Comparison of ENCODE assay signal across 12 cellular contexts in genomic region chr2:42906115-42906556, GRCh38.
A peak's percentile ranks its signal among the peaks of the same experiment; 100 is the strongest.
DNase-seq lines count a peak whose midpoint lies in the region; ATAC-seq, FAIRE-seq and TF ChIP-seq lines count a peak whose summit lies in the region.
"Had no signal": no experiment of that assay in that cellular context is flagged by ENCODE, and none has a peak within 500 bp of the region (broad histone marks: within the 10 kb centered on the region; RNA-seq: fewer than 3 reads in every experiment).

No MANE protein-coding gene starts in this region.

- in situ Hi-C loops in GM23248 (cut with MboI), result no loop called here
- in situ Hi-C loops in GM12878 (cut with MboI), result no loop called here

- H3K36me3 ChIP-seq in GM23248 (ENCODE audit: low read depth), result no peaks in the 10 kb centered on the region
- no peaks in the 10 kb centered on the region for H3K36me3 ChIP-seq in GM12878 (ENCODE audit: control insufficient read depth in 2 of 2, insufficient read depth in 2 of 2, low read length in 1 of 2)
- no peaks in the 10 kb centered on the region for H3K36me3 ChIP-seq in right lobe of liver
- H3K36me3 ChIP-seq in spleen, result no peaks in the 10 kb centered on the region

- POLR2A ChIA-PET in GM12878 (lab: Charles Lee), result no interaction called here

- H2AFZ ChIP-seq in GM23248, result peak overlapping the region; percentile 89
- no peak overlapping the region for H2AFZ ChIP-seq in GM12878 (ENCODE audit: control insufficient read depth, low read depth, low read length)

- H3K4me1 Mint-ChIP-seq in stimulated activated naive CD8-positive, alpha-beta T cell treated with anti-CD3 and anti-CD28 coated beads, Interleukin-15, amount 100 ng/mL, for 72 hours, result peaks cover 6% of the 10 kb centered on the region

- no peaks in the 10 kb centered on the region for H3K9me3 Mint-ChIP-seq in stimulated activated naive CD8-positive, alpha-beta T cell treated with anti-CD3 and anti-CD28 coated beads, Interleukin-15, amount 100 ng/mL, for 72 hours
- H3K9me3 Mint-ChIP-seq: neural crest cell had no signal

- H3K4me2 ChIP-seq in GM23248 (ENCODE audit: unreplicated experiment), result peak overlapping the region; percentile 67
- H3K4me2 ChIP-seq in GM12878 (ENCODE audit: control insufficient read depth, insufficient read depth), result 0 out of 2 replicates have a peak overlapping the region, but pooled peaks have one; percentile 5
- H3K4me2 ChIP-seq: KMS-11 had no signal

- H3K4me1 ChIP-seq in GM23248 (ENCODE audit: insufficient read depth) (peaks cover 28% of the 10 kb centered on the region), GM12878 (ENCODE audit: control insufficient read depth, insufficient read depth, low read length) (peaks cover 32% of the 10 kb centered on the region), right lobe of liver (no peaks in the 10 kb centered on the region), spleen (peaks cover 5 to 54% (median 23%) of the 10 kb centered on the region in 6 donors)

- no TSS peak for BruUV-seq in GM12878 (replicated peaks; lab: Mats Ljungman, UMichigan)

- DNase-seq in GM23248 (no peak), GM12878 (ENCODE audit: low read depth, low spot score) (no peak), right lobe of liver (no peak), spleen (no peak), NCI-H526 treated with DMSO at 0.1 percent for 48 hours (lab: John Stamatoyannopoulos, UW) (no peak)
- no peak for DNase-seq in stimulated activated naive CD8-positive, alpha-beta T cell treated with anti-CD3 and anti-CD28 coated beads, Interleukin-15, amount 100 ng/mL, for 72 hours
- DNase-seq: activated CD8-positive, alpha-beta memory T cell treated with anti-CD3 and anti-CD28 coated beads, Interleukin-2, amount 50 U/mL, for 4 hours; T-helper 2 cell had no signal

- SMC1A ChIA-PET in GM12878 (lab: Charles Lee; ENCODE audit: uncharacterized antibody, unreplicated experiment), result no interaction called here

- H4K20me1 ChIP-seq in GM23248 (ENCODE audit: insufficient read depth), result no peaks in the 10 kb centered on the region
- no peaks in the 10 kb centered on the region for H4K20me1 ChIP-seq in GM12878 (ENCODE audit: control insufficient read depth, insufficient read depth)

- no peaks in the 10 kb centered on the region for H3K9me2 ChIP-seq in GM23248 (ENCODE audit: insufficient read depth)

- H3K27me3 Mint-ChIP-seq in stimulated activated naive CD8-positive, alpha-beta T cell treated with anti-CD3 and anti-CD28 coated beads, Interleukin-15, amount 100 ng/mL, for 72 hours, result peaks cover 24% of the 10 kb centered on the region

- no peak for TF ChIP-seq RAD21 in GM12878 (IDR thresholded peaks at IDR 0.05; ENCODE audit: insufficient read depth, low read depth, low read length)

- H3K4me3 ChIP-seq in GM23248, result no peak overlapping the region
- H3K4me3 ChIP-seq in GM12878, result no peak overlapping the region
- no peak overlapping the region for H3K4me3 ChIP-seq in right lobe of liver
- H3K4me3 ChIP-seq in spleen, result no peak overlapping the region

- no peak for TF ChIP-seq EP300 in GM12878 (IDR thresholded peaks at IDR 0.05; ENCODE audit: borderline replicate concordance in 1 of 2, control insufficient read depth in 1 of 2, low read depth in 2 of 2, low read length in 2 of 2)

- WGBS in GM23248 (ENCODE audit: low coverage in 1 of 2, low lambda C conversion rate in 2 of 2, missing lambda C conversion rate in 2 of 2), 2 experiments, result 20 to 44% methylated on average over 4 of the region's 4 CpGs
- 50% methylated on average over 4 of the region's 4 CpGs for WGBS in GM12878 (ENCODE audit: insufficient coverage, insufficient replicate concordance, low lambda C conversion rate, missing lambda C conversion rate)
- 51% methylated on average over 2 of the region's 4 CpGs for WGBS in right lobe of liver (ENCODE audit: insufficient coverage, low coverage, low lambda C conversion rate, missing lambda C conversion rate)
- WGBS in spleen, 5 donors, result 28 to 53% (median 38%) methylated on average over 4 of the region's 4 CpGs

- H3F3A ChIP-seq in GM23248 (ENCODE audit: insufficient read depth), result peaks cover 8% of the 10 kb centered on the region; the same call in 1 of the 2 replicates

- ATAC-seq in GM12878 (no peak), right lobe of liver (peak in 1 of 4 donors; percentile 7), HG02885 (IDR thresholded peaks at IDR 0.05; ENCODE audit: poor library complexity, unreplicated experiment) (no peak), HG03108 (IDR thresholded peaks at IDR 0.05; ENCODE audit: unreplicated experiment) (no peak)
- ATAC-seq in stimulated activated naive CD8-positive, alpha-beta T cell treated with anti-CD3 and anti-CD28 coated beads, Interleukin-15, amount 100 ng/mL, for 72 hours, result no peak

- H3K9ac ChIP-seq in GM23248, result peak overlapping the region; percentile 49
- H3K9ac ChIP-seq in GM12878 (ENCODE audit: control insufficient read depth, insufficient read depth, low read length), result no peak overlapping the region
- H3K9ac ChIP-seq: KMS-11 had no signal

- peak overlapping the region; percentile 2; the same call in 1 of the 2 replicates for H3K27ac ChIP-seq in GM23248
- no peak overlapping the region for H3K27ac ChIP-seq in GM12878 (ENCODE audit: control insufficient read depth, insufficient read depth)
- H3K27ac ChIP-seq in right lobe of liver, result peak overlapping the region in 2 of 3 donors; percentile 21 to 34
- H3K27ac ChIP-seq in spleen, result peak overlapping the region; percentile 42 to 74 (median 67)
- H3K27ac ChIP-seq: KMS-11 had no signal

- FAIRE-seq in GM12878 (lab: Jason Lieb, UNC), result no peak

- H3K27me3 ChIP-seq in GM23248 (replicated peaks; ENCODE audit: insufficient read depth) (no peaks in the 10 kb centered on the region), GM12878 (replicated peaks in 1 of 2; ENCODE audit: control insufficient read depth in 2 of 2, insufficient read depth in 2 of 2, low read length in 1 of 2) (no peaks in the 10 kb centered on the region), right lobe of liver (no peaks in the 10 kb centered on the region), spleen (replicated peaks in 1 of 7) (peaks cover 0 to 12% (median 0%) of the 10 kb centered on the region in 7 donors)

- no peak for TF ChIP-seq CTCF in GM12878 (IDR thresholded peaks at IDR 0.05 in 2 of 3, conservative IDR thresholded peaks at IDR 0.05 in 1 of 3; ENCODE audit: control insufficient read depth in 2 of 3, extremely low read depth in 1 of 3, insufficient read depth in 1 of 3, low read depth in 3 of 3, low read length in 3 of 3)
- TF ChIP-seq CTCF in right lobe of liver (IDR thresholded peaks at IDR 0.05), result no peak
- TF ChIP-seq CTCF in spleen (IDR thresholded peaks at IDR 0.05 in 8 of 11, conservative IDR thresholded peaks at IDR 0.05 in 3 of 11), result no peak

- intact Hi-C loops in GM12878 (cut with micrococcal nuclease; ENCODE audit: unreplicated experiment), result no loop called here
- intact Hi-C loops in right lobe of liver (cut with DNase I), result no loop called here
- intact Hi-C loops in spleen (cut with DNase I; ENCODE audit: low total_unique reads), result no loop called here

- no peaks in the 10 kb centered on the region for H3K9me3 ChIP-seq in GM23248 (ENCODE audit: low read depth)
- no peaks in the 10 kb centered on the region for H3K9me3 ChIP-seq in GM12878 (replicated peaks; ENCODE audit: control insufficient read depth, insufficient read depth, low read length)
- H3K9me3 ChIP-seq in right lobe of liver, result no peaks in the 10 kb centered on the region
- no peaks in the 10 kb centered on the region for H3K9me3 ChIP-seq in spleen

- TF ChIP-seq POLR2A in GM12878 (IDR thresholded peaks at IDR 0.05; ENCODE audit: low read depth, low read length), result no peak
- no peak for TF ChIP-seq POLR2A in right lobe of liver (IDR thresholded peaks at IDR 0.05)
- no peak for TF ChIP-seq POLR2A in spleen (IDR thresholded peaks at IDR 0.05)

- H3K79me2 ChIP-seq in GM23248 (ENCODE audit: insufficient read depth) (no peaks in the 10 kb centered on the region), GM12878 (ENCODE audit: control insufficient read depth, insufficient read depth, low read length) (no peaks in the 10 kb centered on the region)

- RAD21 ChIA-PET in GM12878 (lab: Charles Lee; ENCODE audit: unreplicated experiment), result interaction anchor here (1.1 kb wide), 1 partner anchor 29 kb away, joined by 3 read pairs; no protein-coding TSS in a partner anchor

- CTCF ChIA-PET in GM12878 (lab: Yijun Ruan, JAX), result interaction anchor here (0.9 to 1.3 kb wide), 3 partner anchors 10 to 17 kb away, joined by 3 to 4 read pairs (median 3); no protein-coding TSS in a partner anchor

- no peak overlapping the region for H3K4me3 Mint-ChIP-seq in stimulated activated naive CD8-positive, alpha-beta T cell treated with anti-CD3 and anti-CD28 coated beads, Interleukin-15, amount 100 ng/mL, for 72 hours
- H3K4me3 Mint-ChIP-seq: neural crest cell had no signal

- no peak overlapping the region for H3K27ac Mint-ChIP-seq in stimulated activated naive CD8-positive, alpha-beta T cell treated with anti-CD3 and anti-CD28 coated beads, Interleukin-15, amount 100 ng/mL, for 72 hours

TF ChIP-seq in GM12878, 131 proteins besides CTCF, POLR2A, EP300 and RAD21:
- no peak for TF ChIP-seq RELB (IDR thresholded peaks at IDR 0.05; ENCODE audit: low read depth)
- no peak for TF ChIP-seq DPF2 (IDR thresholded peaks at IDR 0.05)
